In genomic region chr4:86036729-86037128, GRCh38 we compare ENCODE assay signal across 16 cellular contexts.
DNase-seq lines count a peak whose midpoint lies in the region; ATAC-seq, FAIRE-seq and TF ChIP-seq lines count a peak whose summit lies in the region.
"Had no signal": no experiment of that assay in that cellular context is flagged by ENCODE, and none has a peak within 500 bp of the region (broad histone marks: within the 10 kb centered on the region; RNA-seq: fewer than 3 reads in every experiment).

No MANE protein-coding gene starts in this region.

- H3K4ac ChIP-seq in mesenchymal stem cell (ENCODE audit: low read depth in 1 of 2, low read length in 2 of 2) = no peak overlapping the region

- H3K79me2 ChIP-seq in MM.1S (ENCODE audit: low read length) = no peaks in the 10 kb centered on the region

- H3K9me3 ChIP-seq in MM.1S (replicated peaks; ENCODE audit: insufficient read depth, low read length) (no peaks in the 10 kb centered on the region), mesenchymal stem cell (ENCODE audit: control insufficient read depth, low read length) (no peaks in the 10 kb centered on the region), small intestine (ENCODE audit: control insufficient read depth, low read depth) (no peaks in the 10 kb centered on the region)
- H3K9me3 ChIP-seq: adrenal gland, spleen had no signal

- H3K4me3 ChIP-seq in MM.1S (ENCODE audit: low read length) (no peak overlapping the region), mesenchymal stem cell (ENCODE audit: insufficient read depth in 1 of 2, low read depth in 1 of 2, low read length in 2 of 2) (no peak overlapping the region), small intestine (ENCODE audit: low read depth in 1 of 2, low read length in 2 of 2) (no peak overlapping the region)
- H3K4me3 ChIP-seq: adrenal gland, spleen had no signal

- FAIRE-seq in HTR-8/SVneo (lab: Jason Lieb, UNC) (no peak), small intestine (lab: Jason Lieb, UNC) (no peak)
- FAIRE-seq: TTC549 had no signal

- no peak for ATAC-seq in GM21360 (IDR thresholded peaks at IDR 0.05; ENCODE audit: unreplicated experiment)
- ATAC-seq: activated T-cell treated with anti-CD3 and anti-CD28 coated beads, Interleukin-2, amount 50 U/mL, for 72 hours had no signal

- H3K36me3 ChIP-seq in MM.1S (replicated peaks; ENCODE audit: insufficient read depth, low read length) (no peaks in the 10 kb centered on the region), mesenchymal stem cell (ENCODE audit: control insufficient read depth in 1 of 2, insufficient read depth in 2 of 2, low read depth in 1 of 2, low read length in 2 of 2) (no peaks in the 10 kb centered on the region), small intestine (ENCODE audit: control insufficient read depth in 2 of 2, insufficient read depth in 2 of 2, low read length in 2 of 2) (no peaks in the 10 kb centered on the region)
- H3K36me3 ChIP-seq: adrenal gland, spleen had no signal

- no peaks in the 10 kb centered on the region for H4K20me1 ChIP-seq in MM.1S (ENCODE audit: insufficient read depth, low read length)

- no peak overlapping the region for H3K9ac ChIP-seq in MM.1S (ENCODE audit: low read length)
- no peak overlapping the region for H3K9ac ChIP-seq in mesenchymal stem cell (ENCODE audit: low read length)

- H3K18ac ChIP-seq in mesenchymal stem cell (ENCODE audit: low read depth in 1 of 2, low read length in 2 of 2) = no peak overlapping the region

- H3K23ac ChIP-seq in mesenchymal stem cell (ENCODE audit: low read length in 2 of 2) = no peak overlapping the region

- H3K9me3 Mint-ChIP-seq in chondrocyte (ENCODE audit: low read depth) = peaks cover 6% of the 10 kb centered on the region
- H3K9me3 Mint-ChIP-seq: dendritic cell treated with granulocyte-macrophage colony-stimulating factor and Interleukin-4, amounts not matched to agents 40 ng/mL and 50 ng/mL, for 4 days had no signal

- no peak overlapping the region for H2BK120ac ChIP-seq in mesenchymal stem cell (ENCODE audit: low read depth, low read length)

- H4K8ac ChIP-seq in mesenchymal stem cell (ENCODE audit: low read length) = no peak overlapping the region

- H2AK5ac ChIP-seq in mesenchymal stem cell (ENCODE audit: low read length, severe bottlenecking) = no peak overlapping the region

- H4K91ac ChIP-seq in mesenchymal stem cell (ENCODE audit: low read length) = no peak overlapping the region

- H3K27me3 ChIP-seq in MM.1S (replicated peaks; ENCODE audit: insufficient read depth, low read length) = no peaks in the 10 kb centered on the region
- no peaks in the 10 kb centered on the region for H3K27me3 ChIP-seq in mesenchymal stem cell (ENCODE audit: control insufficient read depth in 1 of 2, insufficient read depth in 1 of 2, low read length in 2 of 2)
- H3K27me3 ChIP-seq in small intestine (ENCODE audit: control insufficient read depth in 2 of 2, insufficient read depth in 2 of 2, low read length in 2 of 2) = no peaks in the 10 kb centered on the region
- H3K27me3 ChIP-seq: adrenal gland, spleen had no signal

- peaks cover 10% of the 10 kb centered on the region for H3K36me3 Mint-ChIP-seq in chondrocyte (ENCODE audit: low read depth)

- H2BK12ac ChIP-seq in mesenchymal stem cell (ENCODE audit: low read length in 2 of 2) = no peak overlapping the region

- TF ChIP-seq CTCF in MM.1S (IDR thresholded peaks at IDR 0.05; ENCODE audit: low read length) (no peak), chondrocyte (IDR thresholded peaks at IDR 0.05) (no peak)

- H3K27me3 Mint-ChIP-seq in chondrocyte (ENCODE audit: low read depth) = no peaks in the 10 kb centered on the region
- H3K27me3 Mint-ChIP-seq: dendritic cell treated with granulocyte-macrophage colony-stimulating factor and Interleukin-4, amounts not matched to agents 40 ng/mL and 50 ng/mL, for 4 days had no signal

- no peaks in the 10 kb centered on the region for H3K79me1 ChIP-seq in mesenchymal stem cell (replicated peaks; ENCODE audit: low read length, poor library complexity, severe bottlenecking)

- no peak overlapping the region for H2AFZ ChIP-seq in MM.1S (ENCODE audit: low read length)
- H2AFZ ChIP-seq in mesenchymal stem cell (ENCODE audit: low read depth, low read length) = no peak overlapping the region

- H3K4me3 Mint-ChIP-seq in chondrocyte (ENCODE audit: unreplicated experiment) = peak overlapping the region; percentile 8
- H3K4me3 Mint-ChIP-seq: activated T-cell treated with anti-CD3 and anti-CD28 coated beads, Interleukin-2, amount 50 U/mL, for 72 hours; dendritic cell treated with granulocyte-macrophage colony-stimulating factor and Interleukin-4, amounts not matched to agents 40 ng/mL and 50 ng/mL, for 4 days had no signal

- H3K4me2 ChIP-seq in MM.1S (ENCODE audit: low read depth, low read length) (no peak overlapping the region), mesenchymal stem cell (ENCODE audit: low read length, poor library complexity, severe bottlenecking) (peak overlapping the region; percentile 3)

- 13% methylated on average over 2 of the region's 4 CpGs for WGBS in mesenchymal stem cell
- 73 to 87% (median 77%) methylated on average over 4 of the region's 4 CpGs for WGBS in small intestine, 3 donors

- peak overlapping the region; percentile 87 for H3K27ac Mint-ChIP-seq in chondrocyte (ENCODE audit: unreplicated experiment)
- H3K27ac Mint-ChIP-seq: activated T-cell treated with anti-CD3 and anti-CD28 coated beads, Interleukin-2, amount 50 U/mL, for 72 hours; dendritic cell treated with granulocyte-macrophage colony-stimulating factor and Interleukin-4, amounts not matched to agents 40 ng/mL and 50 ng/mL, for 4 days had no signal

- H2BK5ac ChIP-seq in mesenchymal stem cell (ENCODE audit: low read depth, low read length, poor library complexity, severe bottlenecking) = no peak overlapping the region

- H3K27ac ChIP-seq in MM.1S (ENCODE audit: low read length) (no peak overlapping the region), mesenchymal stem cell (ENCODE audit: low read length, poor library complexity, severe bottlenecking) (peak overlapping the region; percentile 46), small intestine (ENCODE audit: low read depth in 1 of 2, low read length in 1 of 2) (no peak overlapping the region)
- H3K27ac ChIP-seq: adrenal gland, spleen had no signal

- H3K4me1 Mint-ChIP-seq in chondrocyte (ENCODE audit: low read depth) = peaks cover 61% of the 10 kb centered on the region

- 0 out of 2 replicates have a peak, but pooled peaks cover 3% of the 10 kb centered on the region for H3K4me1 ChIP-seq in MM.1S (ENCODE audit: low read length)
- peaks cover 5% of the 10 kb centered on the region for H3K4me1 ChIP-seq in mesenchymal stem cell (ENCODE audit: control insufficient read depth, insufficient read depth, low read depth, low read length)
- peaks cover 0 to 2% of the 10 kb centered on the region in 2 donors for H3K4me1 ChIP-seq in small intestine (ENCODE audit: control insufficient read depth in 2 of 2, insufficient read depth in 1 of 2, low read depth in 1 of 2, low read length in 1 of 2)

- no peaks in the 10 kb centered on the region for H3K9me2 ChIP-seq in MM.1S (replicated peaks; ENCODE audit: insufficient read depth, low read length)

- H3K14ac ChIP-seq in mesenchymal stem cell (ENCODE audit: low read length in 2 of 2) = no peak overlapping the region

- no peaks in the 10 kb centered on the region for H3F3A ChIP-seq in MM.1S (ENCODE audit: insufficient read depth, low read length)

- DNase-seq in DMS53 treated with DMSO at 0.1 percent for 48 hours (lab: John Stamatoyannopoulos, UW; ENCODE audit: unreplicated experiment) (peak; percentile 41), MM.1S (peak; percentile 36), chondrocyte (ENCODE audit: low spot score) (no peak), mesenchymal stem cell (peak; percentile 73), HTR-8/SVneo (ENCODE audit: insufficient read length, low spot score) (no peak), small intestine (no peak)
- DNase-seq in stimulated activated naive CD4-positive, alpha-beta T cell (lab: John Stamatoyannopoulos, UW) = no peak
- DNase-seq: activated CD4-positive, alpha-beta T cell treated with anti-CD3 and anti-CD28 coated beads, Interleukin-2, amount 50 U/mL, for 48 hours; activated T-cell treated with anti-CD3 and anti-CD28 coated beads, Interleukin-2, amount 50 U/mL, for 72 hours; adrenal gland; DMS153; nucleus accumbens; spleen had no signal

- H2BK15ac ChIP-seq in mesenchymal stem cell (ENCODE audit: low read depth, poor library complexity, severe bottlenecking) = no peak overlapping the region

Comparison
In these comparisons a context has a peak if more than half of its experiments do, and no peak if none do; other contexts are left out.
1. DNase-seq: peak in DMS53 treated with DMSO at 0.1 percent for 48 hours (single experiment), MM.1S (single experiment) and mesenchymal stem cell (single experiment); none in chondrocyte (single experiment), HTR-8/SVneo (single experiment), stimulated activated naive CD4-positive, alpha-beta T cell (0 of 6) and small intestine (single experiment).